Comparison of ENCODE assay signal across 20 cellular contexts in the genomic region with DNA sequence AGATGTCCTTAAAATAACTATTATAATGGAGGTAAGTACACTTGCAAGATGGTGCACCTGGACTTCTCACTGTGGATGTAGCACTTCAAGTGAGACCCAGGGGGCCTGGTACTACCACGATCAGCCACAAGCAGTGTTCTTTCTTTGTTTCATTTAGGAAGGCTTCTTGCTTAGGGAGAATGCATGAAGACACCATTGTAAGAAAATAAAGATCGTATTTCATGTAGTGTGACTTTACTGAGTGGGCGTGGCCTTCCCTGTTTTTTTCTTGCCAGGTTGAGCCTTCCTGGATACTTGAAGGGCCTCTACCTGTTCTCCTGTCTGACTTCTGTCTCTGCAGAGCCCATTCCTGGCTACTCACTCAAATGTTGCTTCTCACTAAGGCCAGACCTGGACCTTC.
DNase-seq lines count a peak whose midpoint lies in the region; ATAC-seq, FAIRE-seq and TF ChIP-seq lines count a peak whose summit lies in the region.
"Had no signal": no experiment of that assay in that cellular context is flagged by ENCODE, and none has a peak within 500 bp of the region (broad histone marks: within the 10 kb centered on the region; RNA-seq: fewer than 3 reads in every experiment).

No MANE protein-coding gene starts in this region.

- 0 out of 2 replicates have a peak overlapping the region, but pooled peaks have one; percentile 72 for H2BK20ac ChIP-seq in H1 (ENCODE audit: low read length)

- H3K27ac ChIP-seq in H1 (ENCODE audit: low read depth, low read length): no peak overlapping the region
- H3K27ac ChIP-seq: GM23248, KMS-11, SJSA1 had no signal

- peaks cover 7% of the 10 kb centered on the region for H3K4me1 Mint-ChIP-seq in type B pancreatic cell (ENCODE audit: unreplicated experiment)
- H3K4me1 Mint-ChIP-seq: CD14-positive monocyte had no signal

- H3K4me2 ChIP-seq in H1 (ENCODE audit: insufficient read depth in 1 of 2, low read depth in 2 of 2, low read length in 2 of 2): no peak overlapping the region; a peak in 1 of 4 replicates
- H3K4me2 ChIP-seq: KMS-11 had no signal

- POLR2A ChIA-PET in H1 (lab: Charles Lee; ENCODE audit: partially characterized antibody): no interaction called here

- no peak overlapping the region for H2AK5ac ChIP-seq in H1 (ENCODE audit: low read depth, low read length)

- no peaks in the 10 kb centered on the region for H3K36me3 ChIP-seq in H1 (ENCODE audit: control insufficient read depth in 2 of 4, insufficient read depth in 4 of 4, low read length in 3 of 4)
- H3K36me3 ChIP-seq: MG63, SJSA1 had no signal

- H4K5ac ChIP-seq in H1 (ENCODE audit: insufficient read length, low read depth, low read length): peak overlapping the region; percentile 65

- no peaks in the 10 kb centered on the region for H3K36me3 Mint-ChIP-seq in type B pancreatic cell
- H3K36me3 Mint-ChIP-seq: CD14-positive monocyte had no signal

- H4K8ac ChIP-seq in H1 (ENCODE audit: extremely low read depth, insufficient read depth, low read length): no peak overlapping the region

- TF ChIP-seq RAD21 in H1 (IDR thresholded peaks at IDR 0.05 in 1 of 2, conservative IDR thresholded peaks at IDR 0.05 in 1 of 2; ENCODE audit: low read depth in 2 of 2, low read length in 2 of 2): peak; percentile 7 to 31; a peak in 1 of 4 replicates

- no peak overlapping the region for H3K14ac ChIP-seq in H1 (ENCODE audit: insufficient read length)

- peak overlapping the region; percentile 97; the same call in 1 of the 2 replicates for H2AFZ ChIP-seq in H1 (ENCODE audit: low read length)
- H2AFZ ChIP-seq: GM23248 had no signal

- H3K56ac ChIP-seq in H1 (replicated peaks; ENCODE audit: insufficient read length, low read depth, low read length): no peak overlapping the region

- peak in 1 of 3 experiments; percentile 11; a peak in 1 of 4 replicates for TF ChIP-seq CTCF in H1 (IDR thresholded peaks at IDR 0.05; ENCODE audit: control extremely low read depth in 1 of 3, insufficient read depth in 1 of 3, low read depth in 1 of 3, low read length in 3 of 3)
- peak; percentile 38 for TF ChIP-seq CTCF in type B pancreatic cell (conservative IDR thresholded peaks at IDR 0.05)
- no peak for TF ChIP-seq CTCF in omental fat pad (IDR thresholded peaks at IDR 0.05)

- H3K27me3 Mint-ChIP-seq in type B pancreatic cell: no peaks in the 10 kb centered on the region

- no peak overlapping the region for H3K4me3 Mint-ChIP-seq in type B pancreatic cell
- H3K4me3 Mint-ChIP-seq: CD14-positive monocyte had no signal

- no peaks in the 10 kb centered on the region for H4K20me1 ChIP-seq in H1 (replicated peaks in 1 of 2; ENCODE audit: control insufficient read depth in 1 of 2, insufficient read depth in 2 of 2, low read length in 2 of 2)

- H3K4me3 ChIP-seq in H1 (ENCODE audit: extremely low read depth in 1 of 4, insufficient read depth in 2 of 4, low read depth in 3 of 4, low read length in 4 of 4): no peak overlapping the region
- H3K4me3 ChIP-seq: GM23248, MG63, SJSA1 had no signal

- peak overlapping the region; percentile 88; the same call in 1 of the 2 replicates for H3K18ac ChIP-seq in H1 (ENCODE audit: extremely low read depth, low read length)

- H3K9ac ChIP-seq in H1 (replicated peaks in 1 of 4; ENCODE audit: extremely low read depth in 1 of 4, low read depth in 3 of 4, low read length in 3 of 4): no peak overlapping the region
- H3K9ac ChIP-seq: GM23248, KMS-11 had no signal

- no peaks in the 10 kb centered on the region for H3K79me2 ChIP-seq in H1 (ENCODE audit: control insufficient read depth in 1 of 2, insufficient read depth in 2 of 2, low read length in 2 of 2)

- no peaks in the 10 kb centered on the region for H3K9me3 ChIP-seq in H1 (ENCODE audit: insufficient read depth in 2 of 2, low read depth in 1 of 2, low read length in 1 of 2)
- H3K9me3 ChIP-seq: Caco-2, MG63 had no signal

- no peak overlapping the region for H3K23ac ChIP-seq in H1 (ENCODE audit: insufficient read length)

- H2BK5ac ChIP-seq in H1 (ENCODE audit: low read depth, low read length): peak overlapping the region; percentile 82; the same call in 1 of the 2 replicates

- H3K79me1 ChIP-seq in H1 (ENCODE audit: low read depth, low read length): no peaks in the 10 kb centered on the region

- no peak for TF ChIP-seq EP300 in H1 (IDR thresholded peaks at IDR 0.05; ENCODE audit: borderline replicate concordance in 1 of 2, low read depth in 2 of 2, low read length in 2 of 2)

- H3K4me1 ChIP-seq in H1 (replicated peaks in 1 of 4; ENCODE audit: control insufficient read depth in 3 of 4, insufficient read depth in 4 of 4, low read length in 3 of 4): peaks cover 0 to 11% (median 2%) of the 10 kb centered on the region in 4 experiments; a peak in 2 of 7 replicates
- H3K4me1 ChIP-seq: Caco-2, SJSA1 had no signal

- CTCF ChIA-PET in H1 (lab: Charles Lee; ENCODE audit: partially characterized antibody): interaction anchor here (0.5 to 0.8 kb wide), 2 partner anchors 16 to 295 kb away, joined by 3 read pairs; no protein-coding TSS in a partner anchor

- no peaks in the 10 kb centered on the region for H3K27me3 ChIP-seq in H1 (replicated peaks in 1 of 4; ENCODE audit: control insufficient read depth in 3 of 4, extremely low read depth in 1 of 4, insufficient read depth in 3 of 4, low read length in 3 of 4)
- H3K27me3 ChIP-seq: MG63, SJSA1 had no signal

- no peak overlapping the region for H3K4ac ChIP-seq in H1 (replicated peaks; ENCODE audit: insufficient read length, low read depth, low read length)

- no peak for ATAC-seq in HG03342 (IDR thresholded peaks at IDR 0.05; ENCODE audit: unreplicated experiment)
- ATAC-seq in omental fat pad (ENCODE audit: low FRiP score): no peak
- ATAC-seq: HepG2 had no signal

- peaks cover 3% of the 10 kb centered on the region; the same call in 1 of the 2 replicates for H3K23me2 ChIP-seq in H1 (ENCODE audit: low read depth, low read length)

- H4K91ac ChIP-seq in H1 (replicated peaks; ENCODE audit: insufficient read length, low read length): peak overlapping the region; percentile 61

- no peak overlapping the region for H2BK120ac ChIP-seq in H1 (replicated peaks; ENCODE audit: low read depth, low read length)

- no peaks in the 10 kb centered on the region for H3K9me3 Mint-ChIP-seq in type B pancreatic cell

- H2BK15ac ChIP-seq in H1 (ENCODE audit: low read length): no peak overlapping the region

- H2BK12ac ChIP-seq in H1 (ENCODE audit: low read depth, low read length): no peak overlapping the region; the same call in 1 of the 2 replicates

- no peak for TF ChIP-seq POLR2A in H1 (IDR thresholded peaks at IDR 0.05; ENCODE audit: control extremely low read depth in 1 of 2, low read depth in 2 of 2, low read length in 2 of 2)

- no peak overlapping the region for H3K27ac Mint-ChIP-seq in type B pancreatic cell
- H3K27ac Mint-ChIP-seq: CD14-positive monocyte had no signal

- DNase-seq in NCI-H748 (lab: John Stamatoyannopoulos, UW; ENCODE audit: unreplicated experiment): peak; percentile 17
- no peak for DNase-seq in NCI-H748 treated with DMSO at 0.1 percent for 48 hours (lab: John Stamatoyannopoulos, UW)
- DNase-seq in NCI-H2171 (lab: John Stamatoyannopoulos, UW): peak; percentile 35
- DNase-seq in H1 (ENCODE audit: low read depth in 1 of 2, low spot score in 2 of 2): no peak
- DNase-seq in type B pancreatic cell (ENCODE audit: extremely low spot score, unreplicated experiment): no peak
- DNase-seq in stimulated activated CD8-positive, alpha-beta memory T cell treated with anti-CD3 and anti-CD28 coated beads, Interleukin-4, amount 100 ng/mL, for 48 hours: no peak
- DNase-seq in omental fat pad (ENCODE audit: low spot score): no peak
- DNase-seq: Caco-2, GM23248, MG63, NCI-H1105 treated with DMSO at 0.1 percent for 48 hours, SW 1271 had no signal

- no peak for FAIRE-seq in H1 (lab: Jason Lieb, UNC)
- FAIRE-seq: A204.1, GM12891, GM19239, HepG2 had no signal

- WGBS in H1 (ENCODE audit: extremely low coverage in 1 of 2, insufficient coverage in 1 of 2, insufficient read length in 1 of 2, insufficient replicate concordance in 2 of 2, low coverage in 1 of 2, low lambda C conversion rate in 2 of 2, missing lambda C conversion rate in 1 of 2), 2 experiments: 48% methylated on average over 3 of the region's 3 CpGs; no CpG with 5 or more reads in 1 of the 2 experiments

TF ChIP-seq in H1, 55 proteins besides CTCF, POLR2A, EP300 and RAD21:
- TF ChIP-seq CTBP2 (IDR thresholded peaks at IDR 0.05; ENCODE audit: borderline replicate concordance, insufficient read depth, insufficient read length, low read length) (no peak), RNF2 (IDR thresholded peaks at IDR 0.05; ENCODE audit: borderline replicate concordance, low read depth, low read length, missing control alignments, poor library complexity, severe bottlenecking) (no peak), KDM4A (IDR thresholded peaks at IDR 0.05; ENCODE audit: low read depth, low read length, severe bottlenecking) (no peak), CEBPB (IDR thresholded peaks at IDR 0.05; ENCODE audit: low read depth, low read length) (no peak)

Comparison
In these comparisons a context has a peak if more than half of its experiments do, and no peak if none do; other contexts are left out.
1. DNase-seq: peak in NCI-H748 (single experiment) and NCI-H2171 (single experiment); none in NCI-H748 treated with DMSO at 0.1 percent for 48 hours (single experiment), H1 (0 of 2), type B pancreatic cell (single experiment), stimulated activated CD8-positive, alpha-beta memory T cell treated with anti-CD3 and anti-CD28 coated beads, Interleukin-4, amount 100 ng/mL, for 48 hours (single experiment) and omental fat pad (single experiment).